22 cellular contexts compared by ENCODE assay signal in the genomic region with DNA sequence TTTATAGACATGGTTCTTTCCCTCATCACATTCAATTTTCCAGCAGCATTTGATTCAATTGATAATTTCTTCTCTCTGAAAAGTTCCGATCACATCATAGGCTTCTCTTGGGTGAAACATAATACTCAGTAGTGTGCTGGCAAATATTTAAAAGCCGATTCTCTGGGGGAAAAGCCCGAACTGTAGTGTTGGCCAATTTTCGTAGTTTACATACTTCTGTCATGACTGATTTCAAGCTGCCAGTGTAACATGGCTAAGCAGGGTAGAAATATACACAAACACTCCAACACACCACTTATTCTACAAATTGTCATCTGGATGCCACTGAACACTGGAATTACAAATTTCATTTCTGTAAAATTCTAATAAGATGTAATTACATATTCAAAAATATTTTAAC. TPM values are rescaled to one million over a fixed set of nuclear protein-coding genes. Genes with fewer than 3 reads are reported as not detected.
A peak's percentile ranks its signal among the peaks of the same experiment; 100 is the strongest.
DNase-seq lines count a peak whose midpoint lies in the region; ATAC-seq and TF ChIP-seq lines count a peak whose summit lies in the region.
"Had no signal": no experiment of that assay in that cellular context is flagged by ENCODE, and none has a peak within 500 bp of the region (broad histone marks: within the 10 kb centered on the region; RNA-seq: fewer than 3 reads in every experiment).

No MANE protein-coding gene starts in this region.

- no TSS peak for BruUV-seq in PC-3 (replicated peaks; lab: Mats Ljungman, UMichigan)

- WGBS in smooth muscle cell (ENCODE audit: low lambda C conversion rate), result 41% methylated on average over 4 of the region's 4 CpGs

- TF ChIP-seq CTCF in fibroblast of mammary gland (conservative IDR thresholded peaks at IDR 0.05; ENCODE audit: control insufficient read depth, insufficient read depth, low read depth, low read length) (no peak), smooth muscle cell (IDR thresholded peaks at IDR 0.05; ENCODE audit: borderline replicate concordance, insufficient read depth, poor library complexity, severe bottlenecking) (no peak), PC-3 (conservative IDR thresholded peaks at IDR 0.05; ENCODE audit: low read depth, low read length) (no peak)

- H3K9ac ChIP-seq in smooth muscle cell (ENCODE audit: low read depth) (no peak overlapping the region), PC-3 (ENCODE audit: low read length) (no peak overlapping the region)
- H3K9ac ChIP-seq: KMS-11 had no signal

- H3K9me2 ChIP-seq in PC-3 (replicated peaks; ENCODE audit: low read length), result no peaks in the 10 kb centered on the region

- DNase-seq in GM04504 (ENCODE audit: low read depth) (peak; percentile 8), NCI-H446 treated with DMSO at 0.1 percent for 48 hours (lab: John Stamatoyannopoulos, UW) (peak; percentile 28), fibroblast of mammary gland (ENCODE audit: low read depth) (peak; percentile 78), smooth muscle cell (lab: John Stamatoyannopoulos, UW; ENCODE audit: unreplicated experiment) (no peak), PC-3 (no peak)
- DNase-seq in NK-92 treated with Interleukin-12 subunit alpha and Interleukin-12 subunit beta, amount 100 ng/mL, for 24 hours (lab: John Stamatoyannopoulos, UW), result no peak
- DNase-seq: body of pancreas; colonic mucosa; lower lobe of right lung; NCI-H1092; NCI-H2081 treated with DMSO at 0.1 percent for 48 hours; NCI-H526; psoas muscle; small intestine; stimulated activated CD4-positive, alpha-beta T cell treated with anti-CD3 and anti-CD28 coated beads, Interleukin-4, amount 100 ng/mL, for 24 hours; stomach had no signal

- no peaks in the 10 kb centered on the region for H3K4me1 ChIP-seq in smooth muscle cell (ENCODE audit: low read depth)
- no peaks in the 10 kb centered on the region for H3K4me1 ChIP-seq in PC-3 (ENCODE audit: insufficient read depth, low read length)
- H3K4me1 ChIP-seq: colonic mucosa, lower lobe of right lung, psoas muscle, stomach had no signal

- intact Hi-C loops in PC-3 (cut with micrococcal nuclease), result no loop called here

- H2AFZ ChIP-seq in smooth muscle cell (ENCODE audit: low read depth) (no peak overlapping the region), PC-3 (ENCODE audit: low read length) (no peak overlapping the region)

- H3K27me3 ChIP-seq in smooth muscle cell (ENCODE audit: low read depth) (no peaks in the 10 kb centered on the region), PC-3 (ENCODE audit: low read length) (peaks cover 3% of the 10 kb centered on the region)
- H3K27me3 ChIP-seq: body of pancreas, colonic mucosa, gastroesophageal sphincter, stomach had no signal

- H3K9me3 ChIP-seq in smooth muscle cell (replicated peaks; ENCODE audit: low read depth), result no peaks in the 10 kb centered on the region
- no peaks in the 10 kb centered on the region for H3K9me3 ChIP-seq in PC-3 (ENCODE audit: low read length)
- H3K9me3 ChIP-seq: body of pancreas, colonic mucosa, gastroesophageal sphincter, lower lobe of right lung, psoas muscle, stomach had no signal

- no peaks in the 10 kb centered on the region for H3F3A ChIP-seq in smooth muscle cell (ENCODE audit: low read depth)
- no peaks in the 10 kb centered on the region for H3F3A ChIP-seq in PC-3 (ENCODE audit: low read length, unreplicated experiment)

- H4K20me1 ChIP-seq in smooth muscle cell (ENCODE audit: low read depth) (no peaks in the 10 kb centered on the region), PC-3 (ENCODE audit: low read length) (no peaks in the 10 kb centered on the region)

- ATAC-seq in PC-3, result no peak
- no peak for ATAC-seq in HG03342 (IDR thresholded peaks at IDR 0.05; ENCODE audit: unreplicated experiment)
- no peak for ATAC-seq in HG02798 (IDR thresholded peaks at IDR 0.05; ENCODE audit: poor library complexity, unreplicated experiment)
- ATAC-seq: body of pancreas, gastroesophageal sphincter, psoas muscle, Right ventricle myocardium inferior had no signal

- H3K4me2 ChIP-seq in smooth muscle cell, result peak overlapping the region; percentile 47
- no peak overlapping the region for H3K4me2 ChIP-seq in PC-3 (ENCODE audit: low read length)
- H3K4me2 ChIP-seq: KMS-11 had no signal

- CTCF ChIA-PET in PC-3 (lab: Charles Lee), result no interaction called here

- POLR2A ChIA-PET in PC-3 (lab: Charles Lee; ENCODE audit: unreplicated experiment), result no interaction called here

- H3K4me3 ChIP-seq in fibroblast of mammary gland (ENCODE audit: control insufficient read depth, low read depth, low read length) (no peak overlapping the region), smooth muscle cell (no peak overlapping the region), PC-3 (ENCODE audit: low read length) (no peak overlapping the region)
- H3K4me3 ChIP-seq: body of pancreas, colonic mucosa, gastroesophageal sphincter, lower lobe of right lung, psoas muscle, stomach had no signal

- H3K27ac ChIP-seq in smooth muscle cell (ENCODE audit: low read depth) (peak overlapping the region; percentile 33), PC-3 (ENCODE audit: low read length) (no peak overlapping the region)
- H3K27ac ChIP-seq: body of pancreas, colonic mucosa, gastroesophageal sphincter, KMS-11, lower lobe of right lung, psoas muscle, stomach had no signal

- H3K36me3 ChIP-seq in smooth muscle cell (ENCODE audit: low read depth), result no peaks in the 10 kb centered on the region
- H3K36me3 ChIP-seq in PC-3 (ENCODE audit: low read depth, low read length), result no peaks in the 10 kb centered on the region
- H3K36me3 ChIP-seq: colonic mucosa, gastroesophageal sphincter, lower lobe of right lung, stomach had no signal

- H3K79me2 ChIP-seq in smooth muscle cell (ENCODE audit: low read depth), result no peaks in the 10 kb centered on the region
- no peaks in the 10 kb centered on the region for H3K79me2 ChIP-seq in PC-3 (ENCODE audit: low read length)

RNA-seq across cellular contexts. Expression of gene FREM2, which starts 56.1 kb away (rescaled TPM):
- 1.5 and 2.7 TPM in 2 replicates for total RNA-seq in smooth muscle cell
- polyA plus RNA-seq in smooth muscle cell, result 0.26 TPM in 1 of 2 replicates, not detected in the other
- total RNA-seq in PC-3 (2014; rRNA removed), result 0.04 TPM in 1 of 2 replicates, not detected in the other
- polyA plus RNA-seq: BJ had no signal

Comparison
In these comparisons a context has a peak if more than half of its experiments do, and no peak if none do; other contexts are left out.
1. DNase-seq: peak in GM04504 (single experiment), NCI-H446 treated with DMSO at 0.1 percent for 48 hours (single experiment) and fibroblast of mammary gland (single experiment); none in smooth muscle cell (single experiment), PC-3 (single experiment) and NK-92 treated with Interleukin-12 subunit alpha and Interleukin-12 subunit beta, amount 100 ng/mL, for 24 hours (single experiment).